Comparison of ENCODE assay signal across 18 cellular contexts in genomic region chr19:35085947-35086346, GRCh38. TPM values are rescaled to one million over a fixed set of nuclear protein-coding genes. Genes with fewer than 3 reads are reported as not detected.
A peak's percentile ranks its signal among the peaks of the same experiment; 100 is the strongest.
DNase-seq lines count a peak whose midpoint lies in the region; ATAC-seq, FAIRE-seq and TF ChIP-seq lines count a peak whose summit lies in the region.
"Had no signal": no experiment of that assay in that cellular context is flagged by ENCODE, and none has a peak within 500 bp of the region (broad histone marks: within the 10 kb centered on the region; RNA-seq: fewer than 3 reads in every experiment).

No MANE protein-coding gene starts in this region.

- peak overlapping the region; percentile 85 for H3K27ac Mint-ChIP-seq in memory B cell

- H3K4me1 ChIP-seq in Karpas-422 (ENCODE audit: low read length) (peaks cover 60% of the 10 kb centered on the region), HepG2 (ENCODE audit: insufficient read depth, low read length) (peaks cover 30% of the 10 kb centered on the region), ovary (ENCODE audit: insufficient read depth) (no peaks in the 10 kb centered on the region)

- H4K20me1 ChIP-seq in Karpas-422 (ENCODE audit: insufficient read depth, low read depth, low read length) (no peaks in the 10 kb centered on the region), HepG2 (ENCODE audit: insufficient read depth, low read length) (no peaks in the 10 kb centered on the region)

- TF ChIP-seq EP300 in HepG2 (IDR thresholded peaks at IDR 0.05; ENCODE audit: low read depth in 2 of 2, low read length in 2 of 2), result no peak
- no peak for TF ChIP-seq EP300 in HepG2 (CRISPR knock-in tag; IDR thresholded peaks at IDR 0.05; ENCODE audit: borderline replicate concordance)
- no peak for TF ChIP-seq EP300 in ovary (IDR thresholded peaks at IDR 0.05)

- peaks cover 2% of the 10 kb centered on the region for H3K36me3 Mint-ChIP-seq in memory B cell

- DNase-seq in GM10266 (ENCODE audit: extremely low spot score), result peak; percentile 67
- DNase-seq in GM19240 (ENCODE audit: insufficient read length, low spot score), result peak; percentile 41
- DNase-seq in Karpas-422, result peak; percentile 93
- no peak for DNase-seq in memory B cell (ENCODE audit: low spot score in 2 of 2)
- DNase-seq in HepG2 (ENCODE audit: low spot score), result no peak
- no peak for DNase-seq in ovary
- no peak for DNase-seq in NCI-H187 treated with DMSO at 0.1 percent for 48 hours (lab: John Stamatoyannopoulos, UW)
- DNase-seq in HCEC 1CT, result no peak
- DNase-seq: activated CD4-positive, CD25-positive, alpha-beta regulatory T cell treated with anti-CD3 and anti-CD28 coated beads, Interleukin-2, amount 50 U/mL, for 72 hours; DMS53; effector CD8-positive, alpha-beta T cell; foreskin fibroblast; midbrain; OCI-M1; stimulated activated CD8-positive, alpha-beta memory T cell treated with anti-CD3 and anti-CD28 coated beads, Interleukin-4, amount 100 ng/mL, for 48 hours; SW 1271 had no signal

- in situ Hi-C loops in HepG2 (cut with HindIII; ENCODE audit: extremely low pct_ligation_motif_present, low pct_unique_long_range_greater_than_20kb), result no loop called here

- POLR2A ChIA-PET in HepG2 (lab: Yijun Ruan, JAX), result no interaction called here

- H3K9me3 Mint-ChIP-seq in memory B cell, result no peaks in the 10 kb centered on the region

- WGBS in HepG2 (ENCODE audit: low lambda C conversion rate), result 28% methylated on average over 6 of the region's 6 CpGs
- 64 to 68% (median 66%) methylated on average over 6 of the region's 6 CpGs for WGBS in ovary, 3 donors

- peak overlapping the region; percentile 39 for H3K4me3 ChIP-seq in Karpas-422 (ENCODE audit: low read length)
- no peak overlapping the region for H3K4me3 ChIP-seq in HepG2 (replicated peaks in 1 of 3; ENCODE audit: insufficient read depth in 1 of 3, low read depth in 2 of 3, low read length in 3 of 3)
- no peak overlapping the region for H3K4me3 ChIP-seq in ovary
- H3K4me3 ChIP-seq: ascending aorta, vagina had no signal

- H3K27ac ChIP-seq in Karpas-422 (ENCODE audit: low read length) (peak overlapping the region; percentile 98), HepG2 (ENCODE audit: extremely low read length, insufficient read depth, low read length) (no peak overlapping the region), ovary (no peak overlapping the region)
- H3K27ac ChIP-seq: ascending aorta, vagina had no signal

- H2AFZ ChIP-seq in Karpas-422 (ENCODE audit: low read length) (peak overlapping the region; percentile 4; the same call in 1 of the 2 replicates), HepG2 (ENCODE audit: low read length) (no peak overlapping the region)

- H3K9ac ChIP-seq in Karpas-422 (ENCODE audit: low read length) (peak overlapping the region; percentile 82), HepG2 (ENCODE audit: insufficient read depth, low read depth, low read length) (no peak overlapping the region)

- H3K27me3 ChIP-seq in Karpas-422 (ENCODE audit: low read length) (no peaks in the 10 kb centered on the region), HepG2 (ENCODE audit: control insufficient read depth in 1 of 2, insufficient read depth in 2 of 2, low read length in 2 of 2) (peaks cover 0 to 27% of the 10 kb centered on the region in 2 experiments; a peak in 3 of 5 replicates), ovary (no peaks in the 10 kb centered on the region)
- H3K27me3 ChIP-seq: vagina had no signal

- TF ChIP-seq RAD21 in HepG2 (CRISPR knock-in tag; IDR thresholded peaks at IDR 0.05), result no peak

- FAIRE-seq in HepG2 (lab: Jason Lieb, UNC), result no peak

- H3K4me2 ChIP-seq in Karpas-422 (ENCODE audit: low read depth, low read length, poor library complexity, severe bottlenecking) (peak overlapping the region; percentile 65), HepG2 (ENCODE audit: low read depth, low read length) (no peak overlapping the region)

- CTCF ChIA-PET in HepG2 (lab: Yijun Ruan, JAX; ENCODE audit: low intra/inter-chr PET ratio, low total read pairs), result no interaction called here

- H3K4me1 Mint-ChIP-seq in memory B cell, result peaks cover 43% of the 10 kb centered on the region

- H3K9me3 ChIP-seq in Karpas-422 (ENCODE audit: low read length), result no peaks in the 10 kb centered on the region
- no peaks in the 10 kb centered on the region for H3K9me3 ChIP-seq in HepG2 (ENCODE audit: low read length)
- H3K9me3 ChIP-seq in ovary, result no peaks in the 10 kb centered on the region
- H3K9me3 ChIP-seq: ascending aorta, vagina had no signal

- H3K4me3 Mint-ChIP-seq in memory B cell, result peak overlapping the region; percentile 67

- TF ChIP-seq CTCF in GM10266 (IDR thresholded peaks at IDR 0.05; ENCODE audit: control insufficient read depth, insufficient read depth, low read depth, missing control alignments) (no peak), HepG2 (CRISPR knock-in tag; IDR thresholded peaks at IDR 0.05) (no peak), ovary (IDR thresholded peaks at IDR 0.05) (no peak)

- no peaks in the 10 kb centered on the region for H3K27me3 Mint-ChIP-seq in memory B cell

- intact Hi-C loops in HepG2 (cut with micrococcal nuclease; ENCODE audit: unreplicated experiment) (no loop called here), ovary (cut with DNase I) (no loop called here)

- no TSS peak for BruUV-seq in HepG2 (replicated peaks; lab: Mats Ljungman, UMichigan)

- ATAC-seq in memory B cell (ENCODE audit: low read depth) (peak; percentile 73), HepG2 (no peak)

- TF ChIP-seq POLR2A in HepG2 (IDR thresholded peaks at IDR 0.05; ENCODE audit: insufficient read depth in 1 of 2, low read depth in 2 of 2, low read length in 2 of 2) (no peak), ovary (IDR thresholded peaks at IDR 0.05) (no peak)

- H3K9me2 ChIP-seq in Karpas-422 (replicated peaks; ENCODE audit: insufficient read depth, low read length), result no peaks in the 10 kb centered on the region

- H3K79me2 ChIP-seq in Karpas-422 (ENCODE audit: low read length), result no peaks in the 10 kb centered on the region
- H3K79me2 ChIP-seq in HepG2 (ENCODE audit: insufficient read depth, low read length), result no peaks in the 10 kb centered on the region

- H3K36me3 ChIP-seq in Karpas-422 (ENCODE audit: insufficient read depth, low read length), result no peaks in the 10 kb centered on the region
- no peaks in the 10 kb centered on the region for H3K36me3 ChIP-seq in HepG2 (replicated peaks in 1 of 2; ENCODE audit: control insufficient read depth in 1 of 2, insufficient read depth in 2 of 2, low read length in 2 of 2)
- no peaks in the 10 kb centered on the region for H3K36me3 ChIP-seq in ovary
- H3K36me3 ChIP-seq: ascending aorta, vagina had no signal

RNA-seq across cellular contexts. Expression of gene FXYD3, which starts 29.7 kb away (rescaled TPM):
- total RNA-seq in Karpas-422 (2014; rRNA removed; shearing (Covaris generic); ENCODE audit: low replicate concordance), result not detected in 2 replicates
- not detected in 2 replicates for total RNA-seq in HepG2 (2016; rRNA removed; fragmentation: Illumina TruSeq; extraction: Trizol)
- total RNA-seq in HepG2 (2016; cell fraction: cytosol; rRNA removed; fragmentation: Illumina TruSeq; extraction: Trizol; ENCODE audit: low read depth), result not detected in 2 replicates
- not detected in 2 replicates for total RNA-seq in HepG2 (2016; cell fraction: insoluble cytoplasmic fraction; rRNA removed; fragmentation: Illumina TruSeq; extraction: Trizol)
- not detected in 2 replicates for total RNA-seq in HepG2 (2016; cell fraction: membrane; rRNA removed; fragmentation: Illumina TruSeq; extraction: Trizol)
- not detected in 2 replicates for total RNA-seq in HepG2 (2016; cell fraction: nucleus; rRNA removed; fragmentation: Illumina TruSeq; extraction: Trizol)
- polyA plus RNA-seq in HepG2 (2011; rRNA removed), result 4.9 and 5.5 TPM in 2 replicates
- 2.7 and 4.0 TPM in 2 replicates for polyA plus RNA-seq in HepG2 (2011; cell fraction: cytosol; rRNA removed)
- 3.8 and 4.8 TPM in 2 replicates for polyA plus RNA-seq in HepG2 (2011; cell fraction: nucleus; rRNA removed)
- 3.1 and 5.9 TPM in 2 replicates for polyA plus RNA-seq in HepG2 (2012)
- not detected in 2 replicates for polyA plus RNA-seq in HepG2 (2016; cell fraction: cytosol; fragmentation: Illumina TruSeq; extraction: Trizol; ENCODE audit: low read depth)
- not detected in 2 replicates for polyA plus RNA-seq in HepG2 (2016; cell fraction: insoluble cytoplasmic fraction; fragmentation: Illumina TruSeq; extraction: Trizol; ENCODE audit: low read depth)
- polyA plus RNA-seq in HepG2 (2016; cell fraction: membrane; fragmentation: Illumina TruSeq; extraction: Trizol; ENCODE audit: low read depth), result not detected in 2 replicates
- polyA plus RNA-seq in HepG2 (2016; cell fraction: nucleus; fragmentation: Illumina TruSeq; extraction: Trizol; ENCODE audit: insufficient read depth, low read depth), result not detected in 2 replicates
- polyA minus RNA-seq in HepG2 (2011; rRNA and poly(A)+ RNA removed; ENCODE audit: low replicate concordance), result 1.1 and 15.3 TPM in 2 replicates
- polyA minus RNA-seq in HepG2 (2011; cell fraction: cytosol; rRNA and poly(A)+ RNA removed), result 0.99 TPM in 1 of 2 replicates, not detected in the other
- 2.6 TPM in 1 of 2 replicates, not detected in the other for polyA minus RNA-seq in HepG2 (2011; cell fraction: nucleus; rRNA and poly(A)+ RNA removed)
- total RNA-seq in ovary, result 10 to 100 TPM in 1 of 7 donors, 1 to 10 TPM in 4, under 1 TPM in 1, not detected in 1; 0.25 to 33.2 (median 4.1) TPM
- under 1 TPM in 1 of 2 donors, not detected in 1; 0.23 TPM for polyA plus RNA-seq in ovary
- total RNA-seq: ascending aorta had no signal

RNA-seq across cellular contexts. Expression of gene HPN, which starts 44.4 kb away (rescaled TPM):
- 0.11 TPM in 1 of 2 replicates, not detected in the other for total RNA-seq in Karpas-422 (2014; rRNA removed; shearing (Covaris generic); ENCODE audit: low replicate concordance)
- 23.9 and 46.7 TPM in 2 replicates for total RNA-seq in HepG2 (2016; rRNA removed; fragmentation: Illumina TruSeq; extraction: Trizol)
- 42.7 and 50.6 TPM in 2 replicates for total RNA-seq in HepG2 (2016; cell fraction: cytosol; rRNA removed; fragmentation: Illumina TruSeq; extraction: Trizol; ENCODE audit: low read depth)
- total RNA-seq in HepG2 (2016; cell fraction: insoluble cytoplasmic fraction; rRNA removed; fragmentation: Illumina TruSeq; extraction: Trizol), result 21.2 and 50.0 TPM in 2 replicates
- 54.3 and 66.8 TPM in 2 replicates for total RNA-seq in HepG2 (2016; cell fraction: membrane; rRNA removed; fragmentation: Illumina TruSeq; extraction: Trizol)
- total RNA-seq in HepG2 (2016; cell fraction: nucleus; rRNA removed; fragmentation: Illumina TruSeq; extraction: Trizol), result 45.3 and 57.3 TPM in 2 replicates
- 261 and 364 TPM in 2 replicates for polyA plus RNA-seq in HepG2 (2011; rRNA removed)
- 287 and 379 TPM in 2 replicates for polyA plus RNA-seq in HepG2 (2011; cell fraction: cytosol; rRNA removed)
- polyA plus RNA-seq in HepG2 (2011; cell fraction: nucleus; rRNA removed), result 902 and 1,132 TPM in 2 replicates
- polyA plus RNA-seq in HepG2 (2012), result 157 and 225 TPM in 2 replicates
- 63.0 and 76.1 TPM in 2 replicates for polyA plus RNA-seq in HepG2 (2016; cell fraction: cytosol; fragmentation: Illumina TruSeq; extraction: Trizol; ENCODE audit: low read depth)
- 32.2 and 40.3 TPM in 2 replicates for polyA plus RNA-seq in HepG2 (2016; cell fraction: insoluble cytoplasmic fraction; fragmentation: Illumina TruSeq; extraction: Trizol; ENCODE audit: low read depth)
- polyA plus RNA-seq in HepG2 (2016; cell fraction: membrane; fragmentation: Illumina TruSeq; extraction: Trizol; ENCODE audit: low read depth), result 76.4 and 86.0 TPM in 2 replicates
- 121 and 129 TPM in 2 replicates for polyA plus RNA-seq in HepG2 (2016; cell fraction: nucleus; fragmentation: Illumina TruSeq; extraction: Trizol; ENCODE audit: insufficient read depth, low read depth)
- 189 TPM in 1 of 2 replicates, not detected in the other for polyA minus RNA-seq in HepG2 (2011; rRNA and poly(A)+ RNA removed; ENCODE audit: low replicate concordance)
- polyA minus RNA-seq in HepG2 (2011; cell fraction: cytosol; rRNA and poly(A)+ RNA removed), result 86.7 and 119 TPM in 2 replicates
- 78.7 and 86.0 TPM in 2 replicates for polyA minus RNA-seq in HepG2 (2011; cell fraction: nucleus; rRNA and poly(A)+ RNA removed)
- 10 to 100 TPM in 1 of 7 donors, 1 to 10 TPM in 5, under 1 TPM in 1; 0.45 to 21.1 (median 3.8) TPM for total RNA-seq in ovary
- under 1 TPM in 1 of 2 donors, not detected in 1; 0.42 TPM for polyA plus RNA-seq in ovary
- total RNA-seq: vagina had no signal

RNA-seq across cellular contexts. Expression of gene LGI4, which starts 48.9 kb away (rescaled TPM):
- total RNA-seq in Karpas-422 (2014; rRNA removed; shearing (Covaris generic); ENCODE audit: low replicate concordance), result 0.22 TPM in 1 of 2 replicates, not detected in the other
- total RNA-seq in HepG2 (2016; rRNA removed; fragmentation: Illumina TruSeq; extraction: Trizol) (not detected in 2 replicates), ovary (1 to 10 TPM; 1.9 to 7.5 (median 3.8) TPM)
- total RNA-seq in HepG2 (2016; cell fraction: cytosol; rRNA removed; fragmentation: Illumina TruSeq; extraction: Trizol; ENCODE audit: low read depth), result not detected in 2 replicates
- total RNA-seq in HepG2 (2016; cell fraction: insoluble cytoplasmic fraction; rRNA removed; fragmentation: Illumina TruSeq; extraction: Trizol), result not detected in 2 replicates
- total RNA-seq in HepG2 (2016; cell fraction: membrane; rRNA removed; fragmentation: Illumina TruSeq; extraction: Trizol), result not detected in 2 replicates
- total RNA-seq in HepG2 (2016; cell fraction: nucleus; rRNA removed; fragmentation: Illumina TruSeq; extraction: Trizol), result not detected in 2 replicates
- polyA plus RNA-seq in HepG2 (2011; rRNA removed) (2.8 and 4.2 TPM in 2 replicates), ovary (10 to 100 TPM; 11.9 to 13.3 TPM)
- polyA plus RNA-seq in HepG2 (2011; cell fraction: cytosol; rRNA removed), result 1.2 and 2.3 TPM in 2 replicates
- polyA plus RNA-seq in HepG2 (2011; cell fraction: nucleus; rRNA removed), result 19.3 and 20.3 TPM in 2 replicates
- polyA plus RNA-seq in HepG2 (2012), result 2.5 and 5.6 TPM in 2 replicates
- polyA plus RNA-seq in HepG2 (2016; cell fraction: cytosol; fragmentation: Illumina TruSeq; extraction: Trizol; ENCODE audit: low read depth), result not detected in 2 replicates
- polyA plus RNA-seq in HepG2 (2016; cell fraction: insoluble cytoplasmic fraction; fragmentation: Illumina TruSeq; extraction: Trizol; ENCODE audit: low read depth), result not detected in 2 replicates
- polyA plus RNA-seq in HepG2 (2016; cell fraction: membrane; fragmentation: Illumina TruSeq; extraction: Trizol; ENCODE audit: low read depth), result not detected in 2 replicates
- polyA plus RNA-seq in HepG2 (2016; cell fraction: nucleus; fragmentation: Illumina TruSeq; extraction: Trizol; ENCODE audit: insufficient read depth, low read depth), result not detected in 2 replicates
- polyA minus RNA-seq in HepG2 (2011; rRNA and poly(A)+ RNA removed; ENCODE audit: low replicate concordance), result 0.16 and 2.2 TPM in 2 replicates
- 0.59 and 0.88 TPM in 2 replicates for polyA minus RNA-seq in HepG2 (2011; cell fraction: cytosol; rRNA and poly(A)+ RNA removed)
- polyA minus RNA-seq in HepG2 (2011; cell fraction: nucleus; rRNA and poly(A)+ RNA removed), result 0.39 and 1.5 TPM in 2 replicates

RNA-seq across cellular contexts. Expression of gene FXYD1, which starts 52.7 kb away (rescaled TPM):
- total RNA-seq in Karpas-422 (2014; rRNA removed; shearing (Covaris generic); ENCODE audit: low replicate concordance), result not detected in 2 replicates
- total RNA-seq in HepG2 (2016; rRNA removed; fragmentation: Illumina TruSeq; extraction: Trizol) (not detected in 2 replicates), ovary (100 to 1,000 TPM in 3 of 7 donors, 10 to 100 TPM in 4; 26.7 to 204 (median 95.8) TPM)
- 0.81 TPM in 1 of 2 replicates, not detected in the other for total RNA-seq in HepG2 (2016; cell fraction: cytosol; rRNA removed; fragmentation: Illumina TruSeq; extraction: Trizol; ENCODE audit: low read depth)
- not detected in 2 replicates for total RNA-seq in HepG2 (2016; cell fraction: insoluble cytoplasmic fraction; rRNA removed; fragmentation: Illumina TruSeq; extraction: Trizol)
- total RNA-seq in HepG2 (2016; cell fraction: membrane; rRNA removed; fragmentation: Illumina TruSeq; extraction: Trizol), result 0.83 and 1.4 TPM in 2 replicates
- not detected in 2 replicates for total RNA-seq in HepG2 (2016; cell fraction: nucleus; rRNA removed; fragmentation: Illumina TruSeq; extraction: Trizol)
- polyA plus RNA-seq in HepG2 (2011; rRNA removed) (27.0 and 31.2 TPM in 2 replicates), ovary (100 to 1,000 TPM in 1 of 2 donors, 10 to 100 TPM in 1; 88.5 to 134 TPM)
- 20.2 and 28.4 TPM in 2 replicates for polyA plus RNA-seq in HepG2 (2011; cell fraction: cytosol; rRNA removed)
- polyA plus RNA-seq in HepG2 (2011; cell fraction: nucleus; rRNA removed), result 60.9 and 88.5 TPM in 2 replicates
- 49.0 and 114 TPM in 2 replicates for polyA plus RNA-seq in HepG2 (2012)
- polyA plus RNA-seq in HepG2 (2016; cell fraction: cytosol; fragmentation: Illumina TruSeq; extraction: Trizol; ENCODE audit: low read depth), result 1.3 and 2.3 TPM in 2 replicates
- 1.1 and 1.5 TPM in 2 replicates for polyA plus RNA-seq in HepG2 (2016; cell fraction: insoluble cytoplasmic fraction; fragmentation: Illumina TruSeq; extraction: Trizol; ENCODE audit: low read depth)
- 0.93 and 1.2 TPM in 2 replicates for polyA plus RNA-seq in HepG2 (2016; cell fraction: membrane; fragmentation: Illumina TruSeq; extraction: Trizol; ENCODE audit: low read depth)
- 1.4 and 1.7 TPM in 2 replicates for polyA plus RNA-seq in HepG2 (2016; cell fraction: nucleus; fragmentation: Illumina TruSeq; extraction: Trizol; ENCODE audit: insufficient read depth, low read depth)
- 11.9 TPM in 1 of 2 replicates, not detected in the other for polyA minus RNA-seq in HepG2 (2011; rRNA and poly(A)+ RNA removed; ENCODE audit: low replicate concordance)
- 7.0 and 12.8 TPM in 2 replicates for polyA minus RNA-seq in HepG2 (2011; cell fraction: cytosol; rRNA and poly(A)+ RNA removed)
- polyA minus RNA-seq in HepG2 (2011; cell fraction: nucleus; rRNA and poly(A)+ RNA removed), result 2.5 and 4.8 TPM in 2 replicates

RNA-seq across cellular contexts. Expression of gene SCN1B, which starts 55.7 kb away (rescaled TPM):
- total RNA-seq in Karpas-422 (2014; rRNA removed; shearing (Covaris generic); ENCODE audit: low replicate concordance), result 0.52 and 0.54 TPM in 2 replicates
- total RNA-seq in HepG2 (2016; rRNA removed; fragmentation: Illumina TruSeq; extraction: Trizol) (1.5 and 2.7 TPM in 2 replicates), ovary (10 to 100 TPM in 3 of 7 donors, 1 to 10 TPM in 3, under 1 TPM in 1; 0.83 to 13.9 (median 5.7) TPM)
- 4.5 and 6.0 TPM in 2 replicates for total RNA-seq in HepG2 (2016; cell fraction: cytosol; rRNA removed; fragmentation: Illumina TruSeq; extraction: Trizol; ENCODE audit: low read depth)
- total RNA-seq in HepG2 (2016; cell fraction: insoluble cytoplasmic fraction; rRNA removed; fragmentation: Illumina TruSeq; extraction: Trizol), result 1.1 and 2.5 TPM in 2 replicates
- total RNA-seq in HepG2 (2016; cell fraction: membrane; rRNA removed; fragmentation: Illumina TruSeq; extraction: Trizol), result 6.4 and 8.1 TPM in 2 replicates
- total RNA-seq in HepG2 (2016; cell fraction: nucleus; rRNA removed; fragmentation: Illumina TruSeq; extraction: Trizol), result 1.5 and 2.0 TPM in 2 replicates
- polyA plus RNA-seq in HepG2 (2011; rRNA removed) (20.1 and 24.5 TPM in 2 replicates), ovary (10 to 100 TPM in 1 of 2 donors, 1 to 10 TPM in 1; 3.6 to 10.6 TPM)
- 14.0 and 14.1 TPM in 2 replicates for polyA plus RNA-seq in HepG2 (2011; cell fraction: cytosol; rRNA removed)
- 42.7 and 48.8 TPM in 2 replicates for polyA plus RNA-seq in HepG2 (2011; cell fraction: nucleus; rRNA removed)
- polyA plus RNA-seq in HepG2 (2012), result 5.5 and 5.6 TPM in 2 replicates
- 8.2 and 8.5 TPM in 2 replicates for polyA plus RNA-seq in HepG2 (2016; cell fraction: cytosol; fragmentation: Illumina TruSeq; extraction: Trizol; ENCODE audit: low read depth)
- polyA plus RNA-seq in HepG2 (2016; cell fraction: insoluble cytoplasmic fraction; fragmentation: Illumina TruSeq; extraction: Trizol; ENCODE audit: low read depth), result 1.9 and 2.0 TPM in 2 replicates
- 8.0 and 8.2 TPM in 2 replicates for polyA plus RNA-seq in HepG2 (2016; cell fraction: membrane; fragmentation: Illumina TruSeq; extraction: Trizol; ENCODE audit: low read depth)
- polyA plus RNA-seq in HepG2 (2016; cell fraction: nucleus; fragmentation: Illumina TruSeq; extraction: Trizol; ENCODE audit: insufficient read depth, low read depth), result 6.6 and 6.8 TPM in 2 replicates
- polyA minus RNA-seq in HepG2 (2011; rRNA and poly(A)+ RNA removed; ENCODE audit: low replicate concordance), result 0.89 and 10.7 TPM in 2 replicates
- 4.2 TPM in 2 replicates for polyA minus RNA-seq in HepG2 (2011; cell fraction: cytosol; rRNA and poly(A)+ RNA removed)
- polyA minus RNA-seq in HepG2 (2011; cell fraction: nucleus; rRNA and poly(A)+ RNA removed), result 10.8 and 11.2 TPM in 2 replicates

Comparison
In these comparisons a context has a peak if more than half of its experiments do, and no peak if none do; other contexts are left out.
1. DNase-seq: peak in GM10266 (single experiment), GM19240 (single experiment) and Karpas-422 (single experiment); none in memory B cell (0 of 2), HepG2 (single experiment), ovary (0 of 5), NCI-H187 treated with DMSO at 0.1 percent for 48 hours (single experiment) and HCEC 1CT (single experiment).